Comparison of ENCODE assay signal across 21 cellular contexts in the genomic region with DNA sequence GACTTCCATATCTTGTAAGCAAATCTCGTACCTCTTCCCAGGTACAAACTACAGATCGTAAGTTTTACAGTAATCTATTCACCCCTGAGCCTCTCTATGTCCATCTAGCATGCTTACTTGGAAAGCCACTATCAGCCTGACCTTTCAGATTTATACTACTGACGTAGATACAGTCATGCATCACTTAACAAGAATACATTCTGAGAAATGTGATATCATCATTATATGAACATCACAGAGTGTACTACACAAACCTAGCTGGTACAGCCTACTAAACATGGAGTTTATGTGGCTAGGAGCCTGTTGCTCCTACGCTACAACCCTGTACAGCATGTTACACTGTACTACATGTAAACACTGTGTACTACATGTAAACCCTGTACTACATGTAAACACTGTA.
DNase-seq lines count a peak whose midpoint lies in the region; ATAC-seq and TF ChIP-seq lines count a peak whose summit lies in the region.
"Had no signal": no experiment of that assay in that cellular context is flagged by ENCODE, and none has a peak within 500 bp of the region (broad histone marks: within the 10 kb centered on the region; RNA-seq: fewer than 3 reads in every experiment).

No MANE protein-coding gene starts in this region.

- no peak for TF ChIP-seq CTCF in testis (IDR thresholded peaks at IDR 0.05)

- WGBS in testis, 2 donors: 87 to 91% methylated on average over 4 of the region's 4 CpGs

- H3K4me1 ChIP-seq in testis: no peaks in the 10 kb centered on the region
- H3K4me1 ChIP-seq: A549; BLaER1 treated with 17β-estradiol and CSF1 and Interleukin-3, amounts not matched to agents 10 nM and 100 nM had no signal

- no peaks in the 10 kb centered on the region for H3K9me3 Mint-ChIP-seq in stimulated activated naive CD8-positive, alpha-beta T cell treated with anti-CD3 and anti-CD28 coated beads, Interleukin-15, amount 100 ng/mL, for 72 hours
- H3K9me3 Mint-ChIP-seq: CD4-positive, alpha-beta T cell; IgD-negative memory B cell had no signal

- no peak overlapping the region for H3K27ac ChIP-seq in testis
- H3K27ac ChIP-seq: A549; BLaER1 treated with 17β-estradiol and CSF1 and Interleukin-3, amounts not matched to agents 10 nM and 100 nM; KMS-11 had no signal

- no peak overlapping the region for H3K27ac Mint-ChIP-seq in stimulated activated naive CD8-positive, alpha-beta T cell treated with anti-CD3 and anti-CD28 coated beads, Interleukin-15, amount 100 ng/mL, for 72 hours
- H3K27ac Mint-ChIP-seq: CD4-positive, alpha-beta T cell; IgD-negative memory B cell had no signal

- no peaks in the 10 kb centered on the region for H3K9me3 ChIP-seq in testis
- H3K9me3 ChIP-seq: A549; BLaER1 treated with 17β-estradiol and CSF1 and Interleukin-3, amounts not matched to agents 10 nM and 100 nM had no signal

- H3K4me3 Mint-ChIP-seq in stimulated activated naive CD8-positive, alpha-beta T cell treated with anti-CD3 and anti-CD28 coated beads, Interleukin-15, amount 100 ng/mL, for 72 hours: no peak overlapping the region
- H3K4me3 Mint-ChIP-seq: CD4-positive, alpha-beta T cell; IgD-negative memory B cell had no signal

- H3K4me1 Mint-ChIP-seq in stimulated activated naive CD8-positive, alpha-beta T cell treated with anti-CD3 and anti-CD28 coated beads, Interleukin-15, amount 100 ng/mL, for 72 hours: no peaks in the 10 kb centered on the region
- H3K4me1 Mint-ChIP-seq: IgD-negative memory B cell had no signal

- H3K27me3 ChIP-seq in testis: no peaks in the 10 kb centered on the region

- DNase-seq in NCI-H345 (lab: John Stamatoyannopoulos, UW) (peak; percentile 29), NCI-H345 treated with DMSO at 0.1 percent for 48 hours (lab: John Stamatoyannopoulos, UW; ENCODE audit: unreplicated experiment) (no peak), DMS53 (lab: John Stamatoyannopoulos, UW) (peak; percentile 99), NCI-H460 (ENCODE audit: extremely low read depth, low read depth) (peak; percentile 43), SHP77 (lab: John Stamatoyannopoulos, UW) (peak; percentile 75 to 83), testis (no peak)
- no peak for DNase-seq in stimulated activated naive CD8-positive, alpha-beta T cell treated with anti-CD3 and anti-CD28 coated beads, Interleukin-15, amount 100 ng/mL, for 72 hours
- DNase-seq: AML-193; CD4-positive, alpha-beta T cell; COR-L47; MM.1S; NCI-H1436; NCI-H187; NCI-H2227 treated with DMSO at 0.1 percent for 48 hours; PC-3 had no signal

- ATAC-seq in HG03095 (IDR thresholded peaks at IDR 0.05; ENCODE audit: unreplicated experiment): no peak
- no peak for ATAC-seq in stimulated activated naive CD8-positive, alpha-beta T cell treated with anti-CD3 and anti-CD28 coated beads, Interleukin-15, amount 100 ng/mL, for 72 hours
- ATAC-seq: A549, HCT116, PC-3 had no signal

- TF ChIP-seq POLR2A in testis (IDR thresholded peaks at IDR 0.05): no peak

- no peaks in the 10 kb centered on the region for H3K27me3 Mint-ChIP-seq in stimulated activated naive CD8-positive, alpha-beta T cell treated with anti-CD3 and anti-CD28 coated beads, Interleukin-15, amount 100 ng/mL, for 72 hours
- H3K27me3 Mint-ChIP-seq: CD4-positive, alpha-beta T cell; IgD-negative memory B cell had no signal

- no peaks in the 10 kb centered on the region for H3K36me3 ChIP-seq in testis (ENCODE audit: low read depth, missing control alignments)
- H3K36me3 ChIP-seq: BLaER1 treated with 17β-estradiol and CSF1 and Interleukin-3, amounts not matched to agents 10 nM and 100 nM had no signal

- H3K4me3 ChIP-seq in testis: no peak overlapping the region
- H3K4me3 ChIP-seq: A549; BLaER1 treated with 17β-estradiol and CSF1 and Interleukin-3, amounts not matched to agents 10 nM and 100 nM had no signal

- intact Hi-C loops in testis (cut with DNase I; ENCODE audit: low total_unique reads): no loop called here

Comparison
In these comparisons a context has a peak if more than half of its experiments do, and no peak if none do; other contexts are left out.
1. DNase-seq: peak in NCI-H345 (single experiment), DMS53 (single experiment), NCI-H460 (single experiment) and SHP77 (2 of 2); none in NCI-H345 treated with DMSO at 0.1 percent for 48 hours (single experiment), testis (single experiment) and stimulated activated naive CD8-positive, alpha-beta T cell treated with anti-CD3 and anti-CD28 coated beads, Interleukin-15, amount 100 ng/mL, for 72 hours (0 of 2).